Comparison of ENCODE assay signal across 25 cellular contexts in genomic region chr20:47173596-47174216, GRCh38.
DNase-seq lines count a peak whose midpoint lies in the region; ATAC-seq and TF ChIP-seq lines count a peak whose summit lies in the region.
"Had no signal": no experiment of that assay in that cellular context is flagged by ENCODE, and none has a peak within 500 bp of the region (broad histone marks: within the 10 kb centered on the region; RNA-seq: fewer than 3 reads in every experiment).

No MANE protein-coding gene starts in this region.

- no peak overlapping the region for H3K4me3 Mint-ChIP-seq in CD14-positive monocyte
- H3K4me3 Mint-ChIP-seq in GM23338: no peak overlapping the region
- H3K4me3 Mint-ChIP-seq: activated CD4-positive, alpha-beta T cell treated with anti-CD3 and anti-CD28 coated beads, Interleukin-2, amount 10 ng/mL, durations not matched to agents 7 days and 5 days; activated CD8-positive, alpha-beta memory T cell treated with anti-CD3 and anti-CD28 coated beads, Interleukin-2, amount 10 ng/mL, durations not matched to agents 7 days and 5 days; activated naive CD4-positive, alpha-beta T cell treated with anti-CD3 and anti-CD28 coated beads, Interleukin-2, amount 50 U/mL, for 24 hours; activated T-helper 1 cell treated with anti-CD3 and anti-CD28 coated beads, Interleukin-12 subunit alpha, Interleukin-12 subunit beta, Interleukin-2, Interleukin-4 antibody, amounts not matched to agents 30 ng/mL and 10 ng/mL and 1 ng/mL, durations not matched to agents 14 hours and 24 hours and 36 hours; naive thymus-derived CD4-positive, alpha-beta T cell; stimulated activated effector memory CD8-positive, alpha-beta T cell treated with anti-CD3 and anti-CD28 coated beads, Interleukin-12 subunit alpha, Interleukin-12 subunit beta, amount 100 ng/mL, for 72 hours had no signal

- H3K4me1 ChIP-seq in GM23338 (ENCODE audit: insufficient read depth): no peaks in the 10 kb centered on the region
- no peaks in the 10 kb centered on the region for H3K4me1 ChIP-seq in RWPE2 (ENCODE audit: insufficient read depth, poor library complexity, severe bottlenecking)
- no peaks in the 10 kb centered on the region for H3K4me1 ChIP-seq in mesendoderm (ENCODE audit: control insufficient read depth, low read depth, low read length)
- H3K4me1 ChIP-seq: uterus had no signal

- H3K9ac ChIP-seq in mesendoderm (ENCODE audit: low read length): no peak overlapping the region
- H3K9ac ChIP-seq: GM23248 had no signal

- H3K23ac ChIP-seq in mesendoderm (ENCODE audit: low read length): no peak overlapping the region

- no peak overlapping the region for H4K8ac ChIP-seq in mesendoderm (ENCODE audit: low read depth, low read length)

- H3F3A ChIP-seq in GM23338 (replicated peaks; ENCODE audit: low read depth): no peaks in the 10 kb centered on the region

- no peaks in the 10 kb centered on the region for H3K9me3 ChIP-seq in RWPE2 (ENCODE audit: severe bottlenecking)
- H3K9me3 ChIP-seq: uterus had no signal

- no peaks in the 10 kb centered on the region for H3K79me1 ChIP-seq in mesendoderm (ENCODE audit: low read length)

- intact Hi-C loops in CD14-positive monocyte (cut with micrococcal nuclease) (loop anchor here in 1 of 2 donors (10.0 kb wide), 1 partner anchor 419 kb away; no protein-coding TSS in a partner anchor), lower leg skin (cut with DNase I; ENCODE audit: low total_unique reads) (no loop called here)

- no peak overlapping the region for H3K18ac ChIP-seq in mesendoderm (ENCODE audit: low read length)

- no peak for DNase-seq in CD14-positive monocyte (ENCODE audit: low spot score)
- DNase-seq in GM23338 (ENCODE audit: low spot score): peak; percentile 77
- DNase-seq in RWPE2 (ENCODE audit: low spot score): no peak
- peak; percentile 34 for DNase-seq in mesendoderm
- DNase-seq in activated CD4-positive, CD25-positive, alpha-beta regulatory T cell treated with anti-CD3 and anti-CD28 coated beads, Interleukin-2, amount 50 U/mL, for 72 hours: no peak
- DNase-seq in GM19238 (ENCODE audit: insufficient read length, low spot score): no peak
- DNase-seq in lower leg skin (ENCODE audit: low spot score in 2 of 2): no peak
- DNase-seq: activated CD4-positive, alpha-beta T cell treated with anti-CD3 and anti-CD28 coated beads, Interleukin-2, amount 10 ng/mL, durations not matched to agents 7 days and 5 days; activated CD8-positive, alpha-beta memory T cell treated with anti-CD3 and anti-CD28 coated beads, Interleukin-2, amount 10 ng/mL, durations not matched to agents 7 days and 5 days; anterior cingulate cortex; caudate nucleus; dermis blood vessel endothelial cell; GM23248; Kasumi-1; naive thymus-derived CD4-positive, alpha-beta T cell; NCI-H1694 treated with DMSO at 0.1 percent for 48 hours; NCI-H524 treated with DMSO at 0.1 percent for 48 hours; occipital lobe; uterus had no signal

- no peak for TF ChIP-seq POLR2A in lower leg skin (IDR thresholded peaks at IDR 0.05)

- no peak overlapping the region for H3K4ac ChIP-seq in mesendoderm (ENCODE audit: low read depth, low read length)

- H3K27me3 ChIP-seq in GM23338 (ENCODE audit: insufficient read depth) (no peaks in the 10 kb centered on the region), RWPE2 (ENCODE audit: insufficient read depth, poor library complexity, severe bottlenecking) (no peaks in the 10 kb centered on the region), mesendoderm (ENCODE audit: insufficient read depth, low read length, poor library complexity) (no peaks in the 10 kb centered on the region)
- H3K27me3 ChIP-seq: uterus had no signal

- H2BK15ac ChIP-seq in mesendoderm (replicated peaks; ENCODE audit: low read depth): no peak overlapping the region

- H4K5ac ChIP-seq in mesendoderm (ENCODE audit: low read length): no peak overlapping the region

- no peak overlapping the region for H3K27ac ChIP-seq in GM23338 (ENCODE audit: low read depth)
- no peak overlapping the region for H3K27ac ChIP-seq in RWPE2 (ENCODE audit: poor library complexity, severe bottlenecking)
- no peak overlapping the region for H3K27ac ChIP-seq in mesendoderm (ENCODE audit: low read depth, low read length)
- H3K27ac ChIP-seq: C4-2B, GM23248, uterus had no signal

- H3K4me1 Mint-ChIP-seq in CD14-positive monocyte (no peaks in the 10 kb centered on the region), GM23338 (no peaks in the 10 kb centered on the region)
- H3K4me1 Mint-ChIP-seq: activated CD4-positive, alpha-beta T cell treated with anti-CD3 and anti-CD28 coated beads, Interleukin-2, amount 10 ng/mL, durations not matched to agents 7 days and 5 days; activated CD8-positive, alpha-beta memory T cell treated with anti-CD3 and anti-CD28 coated beads, Interleukin-2, amount 10 ng/mL, durations not matched to agents 7 days and 5 days; activated naive CD4-positive, alpha-beta T cell treated with anti-CD3 and anti-CD28 coated beads, Interleukin-2, amount 50 U/mL, for 24 hours; naive thymus-derived CD4-positive, alpha-beta T cell; stimulated activated effector memory CD8-positive, alpha-beta T cell treated with anti-CD3 and anti-CD28 coated beads, Interleukin-12 subunit alpha, Interleukin-12 subunit beta, amount 100 ng/mL, for 72 hours had no signal

- H2BK120ac ChIP-seq in mesendoderm (ENCODE audit: low read depth, low read length): no peak overlapping the region

- no peak overlapping the region for H3K4me3 ChIP-seq in GM23338
- no peak overlapping the region for H3K4me3 ChIP-seq in RWPE2 (ENCODE audit: severe bottlenecking)
- H3K4me3 ChIP-seq in mesendoderm (ENCODE audit: low read length): no peak overlapping the region
- H3K4me3 ChIP-seq in lower leg skin (ENCODE audit: low read depth, poor library complexity, severe bottlenecking): no peak overlapping the region
- H3K4me3 ChIP-seq: GM23248, smooth muscle cell, uterus had no signal

- H3K79me2 ChIP-seq in GM23338 (replicated peaks; ENCODE audit: insufficient read depth): no peaks in the 10 kb centered on the region
- no peaks in the 10 kb centered on the region for H3K79me2 ChIP-seq in mesendoderm (ENCODE audit: control insufficient read depth, insufficient read depth, low read length)

- no peak overlapping the region for H2AFZ ChIP-seq in GM23338
- H2AFZ ChIP-seq: GM23248 had no signal

- H3K27me3 Mint-ChIP-seq in CD14-positive monocyte (ENCODE audit: low read depth in 3 of 3): peaks cover 8 to 38% (median 18%) of the 10 kb centered on the region in 3 donors
- H3K27me3 Mint-ChIP-seq in GM23338 (ENCODE audit: insufficient read depth, low read depth, poor library complexity): peaks cover 6% of the 10 kb centered on the region

- H3K9me2 ChIP-seq in GM23338 (ENCODE audit: insufficient read depth): no peaks in the 10 kb centered on the region

- H3K4me2 ChIP-seq in GM23338 (no peak overlapping the region), mesendoderm (ENCODE audit: low read length) (no peak overlapping the region)
- H3K4me2 ChIP-seq: smooth muscle cell had no signal

- H3K27ac Mint-ChIP-seq in CD14-positive monocyte: no peak overlapping the region
- no peak overlapping the region; the same call in 1 of the 2 replicates for H3K27ac Mint-ChIP-seq in GM23338
- H3K27ac Mint-ChIP-seq: activated CD4-positive, alpha-beta T cell treated with anti-CD3 and anti-CD28 coated beads, Interleukin-2, amount 10 ng/mL, durations not matched to agents 7 days and 5 days; activated CD8-positive, alpha-beta memory T cell treated with anti-CD3 and anti-CD28 coated beads, Interleukin-2, amount 10 ng/mL, durations not matched to agents 7 days and 5 days; activated naive CD4-positive, alpha-beta T cell treated with anti-CD3 and anti-CD28 coated beads, Interleukin-2, amount 50 U/mL, for 24 hours; activated T-helper 1 cell treated with anti-CD3 and anti-CD28 coated beads, Interleukin-12 subunit alpha, Interleukin-12 subunit beta, Interleukin-2, Interleukin-4 antibody, amounts not matched to agents 30 ng/mL and 10 ng/mL and 1 ng/mL, durations not matched to agents 14 hours and 24 hours and 36 hours; naive thymus-derived CD4-positive, alpha-beta T cell; stimulated activated effector memory CD8-positive, alpha-beta T cell treated with anti-CD3 and anti-CD28 coated beads, Interleukin-12 subunit alpha, Interleukin-12 subunit beta, amount 100 ng/mL, for 72 hours had no signal

- no peak overlapping the region for H2AK5ac ChIP-seq in mesendoderm (ENCODE audit: low read length)

- H3K9me3 Mint-ChIP-seq in CD14-positive monocyte (no peaks in the 10 kb centered on the region), GM23338 (no peaks in the 10 kb centered on the region)
- H3K9me3 Mint-ChIP-seq: activated CD4-positive, alpha-beta T cell treated with anti-CD3 and anti-CD28 coated beads, Interleukin-2, amount 10 ng/mL, durations not matched to agents 7 days and 5 days; activated naive CD4-positive, alpha-beta T cell treated with anti-CD3 and anti-CD28 coated beads, Interleukin-2, amount 50 U/mL, for 24 hours; activated T-helper 1 cell treated with anti-CD3 and anti-CD28 coated beads, Interleukin-12 subunit alpha, Interleukin-12 subunit beta, Interleukin-2, Interleukin-4 antibody, amounts not matched to agents 30 ng/mL and 10 ng/mL and 1 ng/mL, durations not matched to agents 14 hours and 24 hours and 36 hours; naive thymus-derived CD4-positive, alpha-beta T cell; stimulated activated effector memory CD8-positive, alpha-beta T cell treated with anti-CD3 and anti-CD28 coated beads, Interleukin-12 subunit alpha, Interleukin-12 subunit beta, amount 100 ng/mL, for 72 hours had no signal

- no peaks in the 10 kb centered on the region for H3K36me3 ChIP-seq in GM23338 (ENCODE audit: insufficient read depth)
- H3K36me3 ChIP-seq in RWPE2 (ENCODE audit: low read depth): no peaks in the 10 kb centered on the region
- H3K36me3 ChIP-seq in mesendoderm (ENCODE audit: control insufficient read depth, insufficient read depth, low read length): no peaks in the 10 kb centered on the region
- H3K36me3 ChIP-seq: uterus had no signal

- no peak overlapping the region for H2BK5ac ChIP-seq in mesendoderm (ENCODE audit: low read length)

- no peaks in the 10 kb centered on the region for H4K20me1 ChIP-seq in GM23338 (replicated peaks; ENCODE audit: insufficient read depth)

- H3K56ac ChIP-seq in mesendoderm (ENCODE audit: low read length): no peak overlapping the region

- peak; percentile 17 for TF ChIP-seq CTCF in CD14-positive monocyte (IDR thresholded peaks at IDR 0.05)
- TF ChIP-seq CTCF in GM23338 (conservative IDR thresholded peaks at IDR 0.05; ENCODE audit: low read depth in 2 of 2): peak; percentile 49 to 55
- TF ChIP-seq CTCF in RWPE2 (IDR thresholded peaks at IDR 0.05; ENCODE audit: poor library complexity, severe bottlenecking): peak; percentile 29
- TF ChIP-seq CTCF in lower leg skin (IDR thresholded peaks at IDR 0.05): no peak

- peak; percentile 69 for ATAC-seq in GM23338
- no peak for ATAC-seq in RWPE2 (ENCODE audit: low read depth)
- no peak for ATAC-seq in GM18858 (IDR thresholded peaks at IDR 0.05; ENCODE audit: unreplicated experiment)
- ATAC-seq: activated CD8-positive, alpha-beta memory T cell treated with anti-CD3 and anti-CD28 coated beads, Interleukin-2, amount 10 ng/mL, durations not matched to agents 7 days and 5 days; naive thymus-derived CD4-positive, alpha-beta T cell; stimulated activated effector memory CD8-positive, alpha-beta T cell treated with anti-CD3 and anti-CD28 coated beads, Interleukin-12 subunit alpha, Interleukin-12 subunit beta, amount 100 ng/mL, for 72 hours had no signal

- no peaks in the 10 kb centered on the region for H3K36me3 Mint-ChIP-seq in CD14-positive monocyte
- no peaks in the 10 kb centered on the region for H3K36me3 Mint-ChIP-seq in GM23338 (ENCODE audit: low read depth)
- H3K36me3 Mint-ChIP-seq: activated CD8-positive, alpha-beta memory T cell treated with anti-CD3 and anti-CD28 coated beads, Interleukin-2, amount 10 ng/mL, durations not matched to agents 7 days and 5 days; activated naive CD4-positive, alpha-beta T cell treated with anti-CD3 and anti-CD28 coated beads, Interleukin-2, amount 50 U/mL, for 24 hours; naive thymus-derived CD4-positive, alpha-beta T cell; stimulated activated effector memory CD8-positive, alpha-beta T cell treated with anti-CD3 and anti-CD28 coated beads, Interleukin-12 subunit alpha, Interleukin-12 subunit beta, amount 100 ng/mL, for 72 hours had no signal

- no CpG with 5 or more reads among the region's 6 CpGs for WGBS in mesendoderm (ENCODE audit: extremely low coverage, insufficient coverage, low lambda C conversion rate)
- WGBS in lower leg skin, 2 donors: 93 to 95% methylated on average over 6 of the region's 6 CpGs

Comparison
In these comparisons a context has a peak if more than half of its experiments do, and no peak if none do; other contexts are left out.
1. DNase-seq: peak in GM23338 (single experiment) and mesendoderm (single experiment); none in CD14-positive monocyte (single experiment), RWPE2 (single experiment), activated CD4-positive, CD25-positive, alpha-beta regulatory T cell treated with anti-CD3 and anti-CD28 coated beads, Interleukin-2, amount 50 U/mL, for 72 hours (single experiment), GM19238 (single experiment) and lower leg skin (0 of 2).
2. CTCF ChIP-seq: peak in CD14-positive monocyte (single experiment), GM23338 (2 of 2) and RWPE2 (single experiment); none in lower leg skin (0 of 3).